In genomic region chr19:1183543-1184172, GRCh38 we compare ENCODE assay signal across 7 cellular contexts. TPM values are rescaled to one million over a fixed set of nuclear protein-coding genes. Genes with fewer than 3 reads are reported as not detected.
A peak's percentile ranks its signal among the peaks of the same experiment; 100 is the strongest.
DNase-seq lines count a peak whose midpoint lies in the region; ATAC-seq, FAIRE-seq and TF ChIP-seq lines count a peak whose summit lies in the region.

No MANE protein-coding gene starts in this region.

- H3K27me3 ChIP-seq in SJSA1 (replicated peaks) = no peaks in the 10 kb centered on the region
- H3K27me3 ChIP-seq in upper lobe of right lung = no peaks in the 10 kb centered on the region

- H3K9me3 ChIP-seq in SJSA1 (replicated peaks) (no peaks in the 10 kb centered on the region), kidney (ENCODE audit: control insufficient read depth in 1 of 2, low read length in 2 of 2) (no peaks in the 10 kb centered on the region), upper lobe of right lung (no peaks in the 10 kb centered on the region)

- peaks cover 10% of the 10 kb centered on the region for H3K4me1 Mint-ChIP-seq in activated CD8-positive, alpha-beta T cell treated with anti-CD3 and anti-CD28 coated beads, Interleukin-2, amount 10 ng/mL, durations not matched to agents 7 days and 5 days (ENCODE audit: low read depth)
- peaks cover 0 to 18% of the 10 kb centered on the region in 2 donors for H3K4me1 Mint-ChIP-seq in natural killer cell

- FAIRE-seq in kidney (lab: Jason Lieb, UNC) = no peak

- H3K27ac ChIP-seq in SJSA1 (peak overlapping the region; percentile 65), kidney (ENCODE audit: low read depth in 2 of 2, low read length in 2 of 2) (peak overlapping the region; percentile 85 to 87), upper lobe of right lung (peak overlapping the region; percentile 69)

- no peaks in the 10 kb centered on the region for H3K9me3 Mint-ChIP-seq in activated CD8-positive, alpha-beta T cell treated with anti-CD3 and anti-CD28 coated beads, Interleukin-2, amount 10 ng/mL, durations not matched to agents 7 days and 5 days (ENCODE audit: insufficient read depth)
- no peaks in the 10 kb centered on the region for H3K9me3 Mint-ChIP-seq in natural killer cell

- H3K27ac Mint-ChIP-seq in activated CD8-positive, alpha-beta T cell treated with anti-CD3 and anti-CD28 coated beads, Interleukin-2, amount 10 ng/mL, durations not matched to agents 7 days and 5 days = no peak overlapping the region
- H3K27ac Mint-ChIP-seq in natural killer cell = no peak overlapping the region

- intact Hi-C loops in kidney (cut with DNase I) = loop anchor here (10.0 kb wide), 1 partner anchor 59 kb away; no protein-coding TSS in a partner anchor
- intact Hi-C loops in upper lobe of right lung (cut with DNase I) = no loop called here
- intact Hi-C loops in natural killer cell (cut with micrococcal nuclease) = no loop called here

- no peak overlapping the region for H3K9ac ChIP-seq in kidney (ENCODE audit: low read length in 2 of 2)

- H3K4me3 ChIP-seq in SJSA1 (no peak overlapping the region), kidney (ENCODE audit: low read length in 2 of 2) (no peak overlapping the region), upper lobe of right lung (no peak overlapping the region)

- TF ChIP-seq CTCF in kidney (IDR thresholded peaks at IDR 0.05; ENCODE audit: borderline replicate concordance, extremely low read depth, insufficient read depth) (no peak), upper lobe of right lung (IDR thresholded peaks at IDR 0.05) (no peak), natural killer cell (IDR thresholded peaks at IDR 0.05) (no peak)

- H3K4me1 ChIP-seq in SJSA1 (replicated peaks) = peaks cover 25% of the 10 kb centered on the region
- peaks cover 0 to 13% of the 10 kb centered on the region in 2 donors for H3K4me1 ChIP-seq in kidney (ENCODE audit: control insufficient read depth in 1 of 2, insufficient read depth in 1 of 2, low read depth in 1 of 2, low read length in 2 of 2)
- peaks cover 19% of the 10 kb centered on the region for H3K4me1 ChIP-seq in upper lobe of right lung

- no peak overlapping the region for H3K4me3 Mint-ChIP-seq in activated CD8-positive, alpha-beta T cell treated with anti-CD3 and anti-CD28 coated beads, Interleukin-2, amount 10 ng/mL, durations not matched to agents 7 days and 5 days
- H3K4me3 Mint-ChIP-seq in natural killer cell = no peak overlapping the region

- DNase-seq in SJSA1 (ENCODE audit: low read depth in 1 of 2, low spot score in 2 of 2) (peak; percentile 56 to 75), kidney (peak; percentile 92), upper lobe of right lung (no peak), natural killer cell (no peak)
- DNase-seq in activated CD8-positive, alpha-beta T cell treated with anti-CD3 and anti-CD28 coated beads, Interleukin-2, amount 10 ng/mL, durations not matched to agents 7 days and 5 days = no peak

- H3K36me3 Mint-ChIP-seq in activated CD8-positive, alpha-beta T cell treated with anti-CD3 and anti-CD28 coated beads, Interleukin-2, amount 10 ng/mL, durations not matched to agents 7 days and 5 days (ENCODE audit: low read depth) = no peaks in the 10 kb centered on the region
- H3K36me3 Mint-ChIP-seq in natural killer cell = no peaks in the 10 kb centered on the region

- H3K36me3 ChIP-seq in SJSA1 (no peaks in the 10 kb centered on the region), kidney (ENCODE audit: control insufficient read depth in 1 of 2, insufficient read depth in 2 of 2, low read length in 2 of 2) (no peaks in the 10 kb centered on the region), upper lobe of right lung (no peaks in the 10 kb centered on the region)

- peaks cover 10% of the 10 kb centered on the region for H3K27me3 Mint-ChIP-seq in activated CD8-positive, alpha-beta T cell treated with anti-CD3 and anti-CD28 coated beads, Interleukin-2, amount 10 ng/mL, durations not matched to agents 7 days and 5 days (ENCODE audit: low read depth)
- H3K27me3 Mint-ChIP-seq in natural killer cell (ENCODE audit: low read depth in 2 of 2) = peaks cover 8 to 12% of the 10 kb centered on the region in 2 donors

- ATAC-seq in GM21619 (IDR thresholded peaks at IDR 0.05; ENCODE audit: unreplicated experiment) (peak; percentile 46), upper lobe of right lung (peak; percentile 59), GM19351 (IDR thresholded peaks at IDR 0.05; ENCODE audit: unreplicated experiment) (no peak), natural killer cell (no peak)
- no peak for ATAC-seq in activated CD8-positive, alpha-beta T cell treated with anti-CD3 and anti-CD28 coated beads, Interleukin-2, amount 10 ng/mL, durations not matched to agents 7 days and 5 days

- CTCF ChIA-PET in activated CD8-positive, alpha-beta T cell treated with anti-CD3 and anti-CD28 coated beads, Interleukin-2, amount 10 ng/mL, durations not matched to agents 7 days and 5 days (lab: Charles Lee) = no interaction called here

- POLR2A ChIA-PET in activated CD8-positive, alpha-beta T cell treated with anti-CD3 and anti-CD28 coated beads, Interleukin-2, amount 10 ng/mL, durations not matched to agents 7 days and 5 days (lab: Charles Lee) = no interaction called here

RNA-seq across cellular contexts. Expression of gene SBNO2, which starts 9.6 kb away (rescaled TPM):
- 24.8 and 26.2 TPM in 2 replicates for total RNA-seq in SJSA1 (2014; rRNA removed; shearing (Covaris generic))
- total RNA-seq in kidney (156 TPM), upper lobe of right lung (125 TPM), natural killer cell (100 to 1,000 TPM in 1 of 3 donors, 10 to 100 TPM in 2; 92.0 to 106 (median 94.3) TPM)
- 12.2 TPM for polyA plus RNA-seq in kidney (ENCODE audit: insufficient read depth, low read depth, low replicate concordance)
- 10 to 100 TPM; 58.6 to 70.5 TPM for total RNA-seq in activated CD8-positive, alpha-beta T cell treated with anti-CD3 and anti-CD28 coated beads, Interleukin-2, amount 10 ng/mL, durations not matched to agents 7 days and 5 days

RNA-seq across cellular contexts. Expression of gene STK11, which starts 21.9 kb away (rescaled TPM):
- 61.6 and 70.1 TPM in 2 replicates for total RNA-seq in SJSA1 (2014; rRNA removed; shearing (Covaris generic))
- total RNA-seq in kidney (57.7 TPM), upper lobe of right lung (51.8 TPM), natural killer cell (10 to 100 TPM; 51.5 to 61.1 (median 54.0) TPM)
- 40.7 TPM for polyA plus RNA-seq in kidney (ENCODE audit: insufficient read depth, low read depth, low replicate concordance)
- 10 to 100 TPM; 68.8 to 70.8 TPM for total RNA-seq in activated CD8-positive, alpha-beta T cell treated with anti-CD3 and anti-CD28 coated beads, Interleukin-2, amount 10 ng/mL, durations not matched to agents 7 days and 5 days

RNA-seq across cellular contexts. Expression of gene CBARP, which starts 54.1 kb away (rescaled TPM):
- 0.50 and 1.6 TPM in 2 replicates for total RNA-seq in SJSA1 (2014; rRNA removed; shearing (Covaris generic))
- 1.1 TPM for total RNA-seq in kidney
- polyA plus RNA-seq in kidney (ENCODE audit: insufficient read depth, low read depth, low replicate concordance) = 1.0 TPM
- 1.0 TPM for total RNA-seq in upper lobe of right lung
- total RNA-seq in activated CD8-positive, alpha-beta T cell treated with anti-CD3 and anti-CD28 coated beads, Interleukin-2, amount 10 ng/mL, durations not matched to agents 7 days and 5 days = under 1 TPM in 1 of 2 experiments, not detected in 1; 0.10 TPM
- under 1 TPM in 2 of 3 donors, not detected in 1; 0.14 to 0.41 TPM for total RNA-seq in natural killer cell

RNA-seq across cellular contexts. Expression of gene ATP5F1D, which starts 57.9 kb away (rescaled TPM):
- total RNA-seq in SJSA1 (2014; rRNA removed; shearing (Covaris generic)) = 42.4 and 68.8 TPM in 2 replicates
- total RNA-seq in kidney = 183 TPM
- 641 TPM for polyA plus RNA-seq in kidney (ENCODE audit: insufficient read depth, low read depth, low replicate concordance)
- total RNA-seq in upper lobe of right lung = 126 TPM
- 100 to 1,000 TPM; 209 to 222 TPM for total RNA-seq in activated CD8-positive, alpha-beta T cell treated with anti-CD3 and anti-CD28 coated beads, Interleukin-2, amount 10 ng/mL, durations not matched to agents 7 days and 5 days
- 100 to 1,000 TPM in 2 of 3 donors, 10 to 100 TPM in 1; 88.6 to 119 (median 104) TPM for total RNA-seq in natural killer cell

Comparison
In these comparisons a context has a peak if more than half of its experiments do, and no peak if none do; other contexts are left out.
1. ATAC-seq: peak in GM21619 (single experiment) and upper lobe of right lung (single experiment); none in GM19351 (single experiment), activated CD8-positive, alpha-beta T cell treated with anti-CD3 and anti-CD28 coated beads, Interleukin-2, amount 10 ng/mL, durations not matched to agents 7 days and 5 days (single experiment) and natural killer cell (0 of 3).
2. DNase-seq: peak in SJSA1 (2 of 2) and kidney (single experiment); none in upper lobe of right lung (single experiment), activated CD8-positive, alpha-beta T cell treated with anti-CD3 and anti-CD28 coated beads, Interleukin-2, amount 10 ng/mL, durations not matched to agents 7 days and 5 days (single experiment) and natural killer cell (single experiment).
3. Peak in every context shown above with its lines, with median percentiles within 50 percentile points of each other: H3K27ac ChIP-seq.